1 cellular context compared by ENCODE assay signal in the genomic region with DNA sequence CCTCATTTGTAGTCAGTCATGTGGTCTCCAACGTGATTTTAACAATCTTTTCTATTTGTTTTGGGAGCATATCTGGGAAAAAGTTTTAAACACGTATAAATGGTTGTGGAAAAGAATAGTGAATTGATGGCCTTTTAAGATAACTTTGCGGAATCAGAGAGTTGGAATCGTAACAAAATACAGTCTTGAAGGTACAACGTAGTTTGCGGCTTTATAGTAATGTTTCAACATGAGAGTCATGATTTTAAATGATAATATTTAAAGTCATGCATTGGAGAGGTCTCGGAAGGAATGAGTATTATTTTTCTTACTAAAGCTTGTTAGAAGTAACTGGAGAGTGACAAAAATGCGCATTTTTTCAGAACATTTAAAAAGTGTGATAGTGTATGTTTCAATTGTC.
TF ChIP-seq lines count a peak whose summit lies in the region.

No MANE protein-coding gene starts in this region.

TF ChIP-seq in SK-N-SH, 30 proteins besides CTCF, POLR2A, EP300 and RAD21 (continued from another document):
- TF ChIP-seq, protein P1, sequence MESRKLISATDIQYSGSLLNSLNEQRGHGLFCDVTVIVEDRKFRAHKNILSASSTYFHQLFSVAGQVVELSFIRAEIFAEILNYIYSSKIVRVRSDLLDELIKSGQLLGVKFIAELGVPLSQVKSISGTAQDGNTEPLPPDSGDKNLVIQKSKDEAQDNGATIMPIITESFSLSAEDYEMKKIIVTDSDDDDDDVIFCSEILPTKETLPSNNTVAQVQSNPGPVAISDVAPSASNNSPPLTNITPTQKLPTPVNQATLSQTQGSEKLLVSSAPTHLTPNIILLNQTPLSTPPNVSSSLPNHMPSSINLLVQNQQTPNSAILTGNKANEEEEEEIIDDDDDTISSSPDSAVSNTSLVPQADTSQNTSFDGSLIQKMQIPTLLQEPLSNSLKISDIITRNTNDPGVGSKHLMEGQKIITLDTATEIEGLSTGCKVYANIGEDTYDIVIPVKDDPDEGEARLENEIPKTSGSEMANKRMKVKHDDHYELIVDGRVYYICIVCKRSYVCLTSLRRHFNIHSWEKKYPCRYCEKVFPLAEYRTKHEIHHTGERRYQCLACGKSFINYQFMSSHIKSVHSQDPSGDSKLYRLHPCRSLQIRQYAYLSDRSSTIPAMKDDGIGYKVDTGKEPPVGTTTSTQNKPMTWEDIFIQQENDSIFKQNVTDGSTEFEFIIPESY (IDR thresholded peaks at IDR 0.05; ENCODE audit: borderline replicate concordance, low read depth), result no peak
